Comparison of ENCODE assay signal across 18 cellular contexts in the genomic region with DNA sequence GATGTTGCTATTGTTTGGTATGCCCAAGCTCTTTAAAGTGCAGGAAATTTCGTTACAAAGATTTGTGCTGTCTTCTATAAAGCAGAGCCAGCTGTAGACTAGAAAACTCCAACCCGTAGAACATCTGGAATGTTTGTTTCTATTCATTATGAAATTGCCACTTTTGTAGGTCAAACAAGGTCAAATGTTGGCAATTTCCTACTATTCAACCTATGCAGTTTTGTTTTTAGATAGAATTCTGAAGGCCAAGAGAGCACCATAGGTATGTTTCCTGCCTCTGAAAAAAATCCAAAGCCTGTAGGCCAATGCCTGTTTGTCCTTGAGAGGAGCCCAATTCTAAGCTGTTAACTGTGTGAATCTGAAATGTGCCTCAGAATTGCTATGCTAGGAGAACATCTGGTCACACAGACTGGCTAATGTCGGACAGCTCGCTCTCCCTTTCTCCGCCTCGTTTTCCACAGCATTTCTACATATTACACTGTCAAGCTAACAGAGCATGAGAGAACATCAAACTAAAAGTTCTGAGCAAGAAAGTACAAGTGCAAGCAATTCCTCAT.
"Had no signal": no experiment of that assay in that cellular context is flagged by ENCODE, and none has a peak within 500 bp of the region (broad histone marks: within the 10 kb centered on the region; RNA-seq: fewer than 3 reads in every experiment).

No MANE protein-coding gene starts in this region.

- H3K9me3 Mint-ChIP-seq: naive B cell, nephron had no signal

- H3K36me3 ChIP-seq: esophagus muscularis mucosa, left ventricle myocardium inferior, right atrium auricular region had no signal

- H3K4me2 ChIP-seq: smooth muscle cell had no signal

- H3K27me3 Mint-ChIP-seq: naive B cell had no signal

- H3K27ac ChIP-seq: coronary artery, epithelial cell of prostate, esophagus muscularis mucosa, foreskin keratinocyte, left ventricle myocardium inferior, right atrium auricular region had no signal

- ATAC-seq: foreskin keratinocyte, left cardiac atrium had no signal

- H3K4me3 Mint-ChIP-seq: naive B cell, nephron had no signal

- H3K27ac Mint-ChIP-seq: naive B cell had no signal

- H3K27me3 ChIP-seq: esophagus muscularis mucosa, foreskin keratinocyte, right atrium auricular region had no signal

- H3K4me1 ChIP-seq: esophagus muscularis mucosa, foreskin keratinocyte, right atrium auricular region had no signal

- H3K9me3 ChIP-seq: esophagus muscularis mucosa, left ventricle myocardium inferior, right atrium auricular region had no signal

- H3K4me3 ChIP-seq: coronary artery, esophagus muscularis mucosa, left ventricle myocardium inferior, lung, right atrium auricular region, smooth muscle cell had no signal

- DNase-seq: effector memory CD4-positive, alpha-beta T cell; foreskin keratinocyte; kidney; left cardiac atrium; left ventricle myocardium inferior; mesenchymal stem cell; midbrain; naive B cell; stimulated activated CD4-positive, alpha-beta T cell treated with anti-CD3 and anti-CD28 coated beads, Interleukin-2, amount 100 ng/mL, for 48 hours; stimulated activated naive CD4-positive, alpha-beta T cell treated with Interleukin-2 at 50 U/mL for 16 hours; trophoblast cell had no signal
